ENCODE assay signal across 14 cellular contexts in the genomic region with DNA sequence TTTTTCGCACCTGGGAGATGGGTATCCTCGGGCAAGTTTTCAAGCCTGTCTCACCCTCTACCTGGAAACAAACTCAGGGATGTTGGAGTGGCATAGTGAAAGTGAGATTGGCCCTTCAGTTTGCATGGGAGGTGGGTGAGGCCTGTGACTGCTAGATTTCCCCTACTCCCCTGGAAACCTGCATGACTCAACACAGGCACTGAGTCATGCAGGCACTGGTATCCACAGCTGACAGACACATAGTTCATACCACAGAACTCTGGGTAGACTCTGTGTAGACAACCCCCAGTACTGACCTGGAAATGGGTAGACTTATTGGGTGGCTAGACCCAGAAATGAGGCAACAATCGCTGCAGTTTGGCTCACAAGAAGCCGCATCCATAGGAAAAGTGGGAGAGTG.
DNase-seq lines count a peak whose midpoint lies in the region; ATAC-seq lines count a peak whose summit lies in the region.
"Had no signal": no experiment of that assay in that cellular context is flagged by ENCODE, and none has a peak within 500 bp of the region (broad histone marks: within the 10 kb centered on the region; RNA-seq: fewer than 3 reads in every experiment).

No MANE protein-coding gene starts in this region.

- peak; percentile 93 for ATAC-seq in HG03432 (IDR thresholded peaks at IDR 0.05; ENCODE audit: unreplicated experiment)
- peak; percentile 100 for ATAC-seq in activated naive CD8-positive, alpha-beta T cell treated with anti-CD3 and anti-CD28 coated beads, Interleukin-2, amount 50 U/mL, for 24 hours
- peak; percentile 85 for ATAC-seq in stimulated activated memory B cell treated with anti-CD40 and anti-IgM and Interleukin-4, amounts not matched to agents 10 μg/mL and 1 μg/mL and 100 μg/mL, for 72 hours
- no peak for ATAC-seq in GM21526 (IDR thresholded peaks at IDR 0.05; ENCODE audit: low FRiP score, unreplicated experiment)
- no peak for ATAC-seq in HG03045 (IDR thresholded peaks at IDR 0.05; ENCODE audit: unreplicated experiment)
- ATAC-seq: left cardiac atrium had no signal

- H3K27me3 Mint-ChIP-seq in activated naive CD8-positive, alpha-beta T cell treated with anti-CD3 and anti-CD28 coated beads, Interleukin-2, amount 50 U/mL, for 24 hours: no peaks in the 10 kb centered on the region
- H3K27me3 Mint-ChIP-seq in stimulated activated memory B cell treated with anti-CD40 and anti-IgM and Interleukin-4, amounts not matched to agents 10 μg/mL and 1 μg/mL and 100 μg/mL, for 72 hours: no peaks in the 10 kb centered on the region

- H3K4me1 Mint-ChIP-seq in activated naive CD8-positive, alpha-beta T cell treated with anti-CD3 and anti-CD28 coated beads, Interleukin-2, amount 50 U/mL, for 24 hours: peaks cover 13% of the 10 kb centered on the region
- H3K4me1 Mint-ChIP-seq in stimulated activated memory B cell treated with anti-CD40 and anti-IgM and Interleukin-4, amounts not matched to agents 10 μg/mL and 1 μg/mL and 100 μg/mL, for 72 hours: peaks cover 10% of the 10 kb centered on the region

- no peaks in the 10 kb centered on the region for H3K9me3 Mint-ChIP-seq in activated naive CD8-positive, alpha-beta T cell treated with anti-CD3 and anti-CD28 coated beads, Interleukin-2, amount 50 U/mL, for 24 hours
- peaks cover 12% of the 10 kb centered on the region for H3K9me3 Mint-ChIP-seq in stimulated activated memory B cell treated with anti-CD40 and anti-IgM and Interleukin-4, amounts not matched to agents 10 μg/mL and 1 μg/mL and 100 μg/mL, for 72 hours

- H3K4me3 Mint-ChIP-seq in activated naive CD8-positive, alpha-beta T cell treated with anti-CD3 and anti-CD28 coated beads, Interleukin-2, amount 50 U/mL, for 24 hours: no peak overlapping the region
- H3K4me3 Mint-ChIP-seq in stimulated activated memory B cell treated with anti-CD40 and anti-IgM and Interleukin-4, amounts not matched to agents 10 μg/mL and 1 μg/mL and 100 μg/mL, for 72 hours: no peak overlapping the region

- peak; percentile 14 for DNase-seq in activated T-cell treated with anti-CD3 and anti-CD28 coated beads for 24 hours (ENCODE audit: low read depth)
- no peak for DNase-seq in activated T-cell treated with anti-CD3 and anti-CD28 coated beads for 4 hours
- DNase-seq in activated naive CD8-positive, alpha-beta T cell treated with anti-CD3 and anti-CD28 coated beads, Interleukin-2, amount 50 U/mL, for 24 hours: peak; percentile 13
- DNase-seq in NCI-H1048 (lab: John Stamatoyannopoulos, UW): no peak
- DNase-seq: activated CD8-positive, alpha-beta memory T cell treated with anti-CD3 and anti-CD28 coated beads, Interleukin-2, amount 50 U/mL, for 48 hours; colonic mucosa; esophagus squamous epithelium; left cardiac atrium; SIG-M5; tibial artery had no signal

- no peak overlapping the region for H3K27ac Mint-ChIP-seq in activated naive CD8-positive, alpha-beta T cell treated with anti-CD3 and anti-CD28 coated beads, Interleukin-2, amount 50 U/mL, for 24 hours
- H3K27ac Mint-ChIP-seq in stimulated activated memory B cell treated with anti-CD40 and anti-IgM and Interleukin-4, amounts not matched to agents 10 μg/mL and 1 μg/mL and 100 μg/mL, for 72 hours: peak overlapping the region; percentile 27

- H3K36me3 Mint-ChIP-seq in activated naive CD8-positive, alpha-beta T cell treated with anti-CD3 and anti-CD28 coated beads, Interleukin-2, amount 50 U/mL, for 24 hours (ENCODE audit: low read depth): no peaks in the 10 kb centered on the region
- peaks cover 15% of the 10 kb centered on the region for H3K36me3 Mint-ChIP-seq in stimulated activated memory B cell treated with anti-CD40 and anti-IgM and Interleukin-4, amounts not matched to agents 10 μg/mL and 1 μg/mL and 100 μg/mL, for 72 hours

Comparison
In these comparisons a context has a peak if more than half of its experiments do, and no peak if none do; other contexts are left out.
1. DNase-seq: peak in activated T-cell treated with anti-CD3 and anti-CD28 coated beads for 24 hours (single experiment) and activated naive CD8-positive, alpha-beta T cell treated with anti-CD3 and anti-CD28 coated beads, Interleukin-2, amount 50 U/mL, for 24 hours (single experiment); none in activated T-cell treated with anti-CD3 and anti-CD28 coated beads for 4 hours (single experiment) and NCI-H1048 (single experiment).
2. ATAC-seq: peak in HG03432 (single experiment), activated naive CD8-positive, alpha-beta T cell treated with anti-CD3 and anti-CD28 coated beads, Interleukin-2, amount 50 U/mL, for 24 hours (single experiment) and stimulated activated memory B cell treated with anti-CD40 and anti-IgM and Interleukin-4, amounts not matched to agents 10 μg/mL and 1 μg/mL and 100 μg/mL, for 72 hours (single experiment); none in GM21526 (single experiment) and HG03045 (single experiment).